In genomic region chr6:79421707-79422484, GRCh38 we compare ENCODE assay signal across 8 cellular contexts.
DNase-seq lines count a peak whose midpoint lies in the region; ATAC-seq and TF ChIP-seq lines count a peak whose summit lies in the region.
"Had no signal": no experiment of that assay in that cellular context is flagged by ENCODE, and none has a peak within 500 bp of the region (broad histone marks: within the 10 kb centered on the region; RNA-seq: fewer than 3 reads in every experiment).

No MANE protein-coding gene starts in this region.

- no peak overlapping the region for H3K9ac ChIP-seq in fibroblast of lung (ENCODE audit: insufficient read depth, low read length)

- H3K79me2 ChIP-seq in fibroblast of lung (ENCODE audit: control insufficient read depth, insufficient read depth, low read length), result no peaks in the 10 kb centered on the region

- H3K9me3 ChIP-seq in fibroblast of lung (ENCODE audit: control insufficient read depth, insufficient read depth, low read depth, low read length), result no peaks in the 10 kb centered on the region
- H3K9me3 ChIP-seq: neutrophil had no signal

- H3K27ac ChIP-seq in fibroblast of lung (ENCODE audit: insufficient read depth, low read length), result peak overlapping the region; percentile 19
- H3K27ac ChIP-seq: neutrophil had no signal

- H2AFZ ChIP-seq in fibroblast of lung (ENCODE audit: low read length), result no peak overlapping the region

- no peaks in the 10 kb centered on the region for H3K36me3 ChIP-seq in fibroblast of lung (ENCODE audit: control insufficient read depth, insufficient read depth, low read length)
- H3K36me3 ChIP-seq: neutrophil had no signal

- H3K4me2 ChIP-seq in fibroblast of lung (ENCODE audit: extremely low read depth, insufficient read depth, low read length), result peak overlapping the region; percentile 77

- ATAC-seq in GM18909 (IDR thresholded peaks at IDR 0.05; ENCODE audit: poor library complexity, unreplicated experiment) (peak; percentile 72), HG03175 (IDR thresholded peaks at IDR 0.05; ENCODE audit: unreplicated experiment) (peak; percentile 85)

- DNase-seq in NCI-H526 treated with DMSO at 0.1 percent for 48 hours (lab: John Stamatoyannopoulos, UW) (peak; percentile 66), fibroblast of lung (ENCODE audit: low read depth in 2 of 2) (peak; percentile 84 to 99), stromal cell of bone marrow (ENCODE audit: low read depth) (peak; percentile 87), SIG-M5 treated with dmso at 0.1 percent for 504 hours (lab: John Stamatoyannopoulos, UW; ENCODE audit: unreplicated experiment) (no peak), 8988T (no peak)

- H3K27me3 ChIP-seq in fibroblast of lung (ENCODE audit: control insufficient read depth, insufficient read depth, low read length), result no peaks in the 10 kb centered on the region
- H3K27me3 ChIP-seq: neutrophil had no signal

- no peaks in the 10 kb centered on the region for H4K20me1 ChIP-seq in fibroblast of lung (ENCODE audit: control insufficient read depth, extremely low read depth, insufficient read depth, low read length)

- peak overlapping the region in 1 of 4 experiments; percentile 49 for H3K4me3 ChIP-seq in fibroblast of lung (replicated peaks in 1 of 4; ENCODE audit: control extremely low read depth in 1 of 4, insufficient read depth in 1 of 4, low read depth in 3 of 4, low read length in 4 of 4)

- peaks cover 5% of the 10 kb centered on the region for H3K4me1 ChIP-seq in fibroblast of lung (ENCODE audit: control insufficient read depth, extremely low read depth, insufficient read depth, low read length)

- no peak for TF ChIP-seq CTCF in fibroblast of lung (conservative IDR thresholded peaks at IDR 0.05 in 1 of 2, IDR thresholded peaks at IDR 0.05 in 1 of 2; ENCODE audit: low read depth in 1 of 2, low read length in 2 of 2)

Comparison
In these comparisons a context has a peak if more than half of its experiments do, and no peak if none do; other contexts are left out.
1. DNase-seq: peak in NCI-H526 treated with DMSO at 0.1 percent for 48 hours (single experiment), fibroblast of lung (2 of 2) and stromal cell of bone marrow (single experiment); none in SIG-M5 treated with dmso at 0.1 percent for 504 hours (single experiment) and 8988T (single experiment).